27 cellular contexts compared by ENCODE assay signal in genomic region chr21:41227357-41228005, GRCh38. TPM values are rescaled to one million over a fixed set of nuclear protein-coding genes. Genes with fewer than 3 reads are reported as not detected.
DNase-seq lines count a peak whose midpoint lies in the region; ATAC-seq and TF ChIP-seq lines count a peak whose summit lies in the region.
"Had no signal": no experiment of that assay in that cellular context is flagged by ENCODE, and none has a peak within 500 bp of the region (broad histone marks: within the 10 kb centered on the region; RNA-seq: fewer than 3 reads in every experiment).

No MANE protein-coding gene starts in this region.

- CTCF ChIA-PET in activated CD4-positive, alpha-beta T cell treated with anti-CD3 and anti-CD28 coated beads, Interleukin-2, amount 10 ng/mL, durations not matched to agents 7 days and 5 days (lab: Charles Lee), result no interaction called here

- no peak for DNase-seq in activated CD4-positive, alpha-beta T cell treated with anti-CD3 and anti-CD28 coated beads, Interleukin-2, amount 10 ng/mL, durations not matched to agents 7 days and 5 days
- no peak for DNase-seq in activated CD4-positive, alpha-beta T cell treated with anti-CD3 and anti-CD28 coated beads for 1 hour
- DNase-seq in memory B cell (ENCODE audit: low spot score in 2 of 2) (no peak), NCI-H2029 treated with DMSO at 0.1 percent for 48 hours (lab: John Stamatoyannopoulos, UW) (no peak), T1000 (lab: John Stamatoyannopoulos, UW) (no peak)
- DNase-seq in stimulated activated naive B cell treated with anti-CD40 and anti-IgM and Interleukin-4, amounts not matched to agents 10 μg/mL and 1 μg/mL and 100 μg/mL, for 72 hours, result no peak
- DNase-seq: activated CD8-positive, alpha-beta memory T cell treated with anti-CD3 and anti-CD28 coated beads, Interleukin-2, amount 50 U/mL, for 48 hours; amniotic stem cell; CD8-positive, alpha-beta memory T cell; effector memory CD8-positive, alpha-beta T cell; foreskin melanocyte; GOT3; Kasumi-1; MV-4-11; NCI-H2171; NCI-H524 treated with DMSO at 0.1 percent for 48 hours; ovary; right cardiac atrium; stimulated activated CD4-positive, alpha-beta T cell treated with anti-CD3 and anti-CD28 coated beads, Interleukin-15, amount 100 ng/mL, for 24 hours had no signal

- no peaks in the 10 kb centered on the region for H3K79me2 ChIP-seq in OCI-LY3 (ENCODE audit: low read length)

- peak overlapping the region; percentile 30; the same call in 1 of the 2 replicates for H3K4me2 ChIP-seq in OCI-LY3 (ENCODE audit: low read length)
- H3K4me2 ChIP-seq: A549 had no signal

- no peaks in the 10 kb centered on the region for H3K27me3 Mint-ChIP-seq in activated CD4-positive, alpha-beta T cell treated with anti-CD3 and anti-CD28 coated beads, Interleukin-2, amount 10 ng/mL, durations not matched to agents 7 days and 5 days
- H3K27me3 Mint-ChIP-seq in memory B cell, result no peaks in the 10 kb centered on the region
- H3K27me3 Mint-ChIP-seq in stimulated activated naive B cell treated with anti-CD40 and anti-IgM and Interleukin-4, amounts not matched to agents 10 μg/mL and 1 μg/mL and 100 μg/mL, for 72 hours, result peaks cover 0 to 9% of the 10 kb centered on the region in 2 donors

- no peak overlapping the region for H3K9ac ChIP-seq in OCI-LY3 (ENCODE audit: low read length)

- H3K4me1 Mint-ChIP-seq in activated CD4-positive, alpha-beta T cell treated with anti-CD3 and anti-CD28 coated beads, Interleukin-2, amount 10 ng/mL, durations not matched to agents 7 days and 5 days, result peaks cover 8% of the 10 kb centered on the region
- H3K4me1 Mint-ChIP-seq in memory B cell, result peaks cover 43% of the 10 kb centered on the region
- peaks cover 43 to 64% of the 10 kb centered on the region in 2 donors for H3K4me1 Mint-ChIP-seq in stimulated activated naive B cell treated with anti-CD40 and anti-IgM and Interleukin-4, amounts not matched to agents 10 μg/mL and 1 μg/mL and 100 μg/mL, for 72 hours
- H3K4me1 Mint-ChIP-seq: CD8-positive, alpha-beta memory T cell had no signal

- no peak overlapping the region for H3K27ac ChIP-seq in OCI-LY3 (ENCODE audit: low read length)
- H3K27ac ChIP-seq: A549, ovary, RWPE1, tibial nerve had no signal

- H4K20me1 ChIP-seq in OCI-LY3 (ENCODE audit: insufficient read depth, low read length), result no peaks in the 10 kb centered on the region

- no peaks in the 10 kb centered on the region for H3K9me3 ChIP-seq in OCI-LY3 (ENCODE audit: insufficient read depth, low read length)
- H3K9me3 ChIP-seq: A549, ovary, tibial nerve had no signal

- H2AFZ ChIP-seq in OCI-LY3 (ENCODE audit: low read depth, low read length), result no peak overlapping the region

- H3K9me3 Mint-ChIP-seq in activated CD4-positive, alpha-beta T cell treated with anti-CD3 and anti-CD28 coated beads, Interleukin-2, amount 10 ng/mL, durations not matched to agents 7 days and 5 days, result peaks cover 2% of the 10 kb centered on the region
- H3K9me3 Mint-ChIP-seq in memory B cell, result no peaks in the 10 kb centered on the region
- H3K9me3 Mint-ChIP-seq in stimulated activated naive B cell treated with anti-CD40 and anti-IgM and Interleukin-4, amounts not matched to agents 10 μg/mL and 1 μg/mL and 100 μg/mL, for 72 hours, result peaks cover 4 to 6% of the 10 kb centered on the region in 2 donors
- H3K9me3 Mint-ChIP-seq: natural killer cell treated with Interleukin-12 subunit alpha and Interleukin-12 subunit beta and Interleukin-15 and Interleukin-18, amount 100 ng/mL, for 72 hours had no signal

- H3K4me3 Mint-ChIP-seq in activated CD4-positive, alpha-beta T cell treated with anti-CD3 and anti-CD28 coated beads, Interleukin-2, amount 10 ng/mL, durations not matched to agents 7 days and 5 days, result no peak overlapping the region
- no peak overlapping the region for H3K4me3 Mint-ChIP-seq in memory B cell
- H3K4me3 Mint-ChIP-seq in stimulated activated naive B cell treated with anti-CD40 and anti-IgM and Interleukin-4, amounts not matched to agents 10 μg/mL and 1 μg/mL and 100 μg/mL, for 72 hours, result no peak overlapping the region
- H3K4me3 Mint-ChIP-seq: CD8-positive, alpha-beta memory T cell; effector memory CD8-positive, alpha-beta T cell; natural killer cell treated with Interleukin-12 subunit alpha and Interleukin-12 subunit beta and Interleukin-15 and Interleukin-18, amount 100 ng/mL, for 72 hours had no signal

- peaks cover 25% of the 10 kb centered on the region for H3K27me3 ChIP-seq in OCI-LY3 (ENCODE audit: low read depth, low read length)
- H3K27me3 ChIP-seq: ovary, tibial nerve had no signal

- H3K27ac Mint-ChIP-seq in activated CD4-positive, alpha-beta T cell treated with anti-CD3 and anti-CD28 coated beads, Interleukin-2, amount 10 ng/mL, durations not matched to agents 7 days and 5 days, result peak overlapping the region; percentile 10
- peak overlapping the region; percentile 98 for H3K27ac Mint-ChIP-seq in memory B cell
- H3K27ac Mint-ChIP-seq in stimulated activated naive B cell treated with anti-CD40 and anti-IgM and Interleukin-4, amounts not matched to agents 10 μg/mL and 1 μg/mL and 100 μg/mL, for 72 hours, result peak overlapping the region; percentile 91
- H3K27ac Mint-ChIP-seq: CD8-positive, alpha-beta memory T cell; effector memory CD8-positive, alpha-beta T cell; natural killer cell treated with Interleukin-12 subunit alpha and Interleukin-12 subunit beta and Interleukin-15 and Interleukin-18, amount 100 ng/mL, for 72 hours had no signal

- no peaks in the 10 kb centered on the region for H3K36me3 ChIP-seq in OCI-LY3 (replicated peaks; ENCODE audit: low read depth, low read length)
- H3K36me3 ChIP-seq: ovary had no signal

- POLR2A ChIA-PET in activated CD4-positive, alpha-beta T cell treated with anti-CD3 and anti-CD28 coated beads, Interleukin-2, amount 10 ng/mL, durations not matched to agents 7 days and 5 days (lab: Charles Lee), result no interaction called here

- no peak overlapping the region for H3K4me3 ChIP-seq in OCI-LY3 (ENCODE audit: low read length)
- H3K4me3 ChIP-seq: A549, ovary, tibial nerve had no signal

- TF ChIP-seq CTCF in OCI-LY3 (IDR thresholded peaks at IDR 0.05; ENCODE audit: low read depth, low read length), result no peak

- H3K4me1 ChIP-seq in OCI-LY3 (ENCODE audit: low read length), result peaks cover 54% of the 10 kb centered on the region
- H3K4me1 ChIP-seq: A549, tibial nerve had no signal

- no peaks in the 10 kb centered on the region for H3K36me3 Mint-ChIP-seq in activated CD4-positive, alpha-beta T cell treated with anti-CD3 and anti-CD28 coated beads, Interleukin-2, amount 10 ng/mL, durations not matched to agents 7 days and 5 days (ENCODE audit: low read depth)
- H3K36me3 Mint-ChIP-seq in memory B cell, result peaks cover 11% of the 10 kb centered on the region
- peaks cover 9 to 10% of the 10 kb centered on the region in 2 donors for H3K36me3 Mint-ChIP-seq in stimulated activated naive B cell treated with anti-CD40 and anti-IgM and Interleukin-4, amounts not matched to agents 10 μg/mL and 1 μg/mL and 100 μg/mL, for 72 hours
- H3K36me3 Mint-ChIP-seq: CD8-positive, alpha-beta memory T cell; natural killer cell treated with Interleukin-12 subunit alpha and Interleukin-12 subunit beta and Interleukin-15 and Interleukin-18, amount 100 ng/mL, for 72 hours had no signal

- ATAC-seq in memory B cell (ENCODE audit: low read depth) (no peak), HG03457 (IDR thresholded peaks at IDR 0.05; ENCODE audit: unreplicated experiment) (no peak)
- peak in 1 of 2 donors; percentile 1 for ATAC-seq in stimulated activated naive B cell treated with anti-CD40 and anti-IgM and Interleukin-4, amounts not matched to agents 10 μg/mL and 1 μg/mL and 100 μg/mL, for 72 hours (replicated peaks)
- ATAC-seq: A549; effector memory CD8-positive, alpha-beta T cell; esophagus mucosa; SK-N-SH treated with all-trans-retinoic acid at 6 μM for 48 hours had no signal

RNA-seq across cellular contexts. Expression of gene BACE2, which starts 59.5 kb away (rescaled TPM):
- total RNA-seq in activated CD4-positive, alpha-beta T cell treated with anti-CD3 and anti-CD28 coated beads, Interleukin-2, amount 10 ng/mL, durations not matched to agents 7 days and 5 days, result 1 to 10 TPM; 1.6 to 1.7 TPM

Comparison
In these comparisons a context has a peak if more than half of its experiments do, and no peak if none do; other contexts are left out.
1. H3K27ac Mint-ChIP-seq: peak in every context shown above with its lines; median percentile 98 in memory B cell; 91 in stimulated activated naive B cell treated with anti-CD40 and anti-IgM and Interleukin-4, amounts not matched to agents 10 μg/mL and 1 μg/mL and 100 μg/mL, for 72 hours; 10 in activated CD4-positive, alpha-beta T cell treated with anti-CD3 and anti-CD28 coated beads, Interleukin-2, amount 10 ng/mL, durations not matched to agents 7 days and 5 days.